ENCODE assay signal across 8 cellular contexts in the genomic region with DNA sequence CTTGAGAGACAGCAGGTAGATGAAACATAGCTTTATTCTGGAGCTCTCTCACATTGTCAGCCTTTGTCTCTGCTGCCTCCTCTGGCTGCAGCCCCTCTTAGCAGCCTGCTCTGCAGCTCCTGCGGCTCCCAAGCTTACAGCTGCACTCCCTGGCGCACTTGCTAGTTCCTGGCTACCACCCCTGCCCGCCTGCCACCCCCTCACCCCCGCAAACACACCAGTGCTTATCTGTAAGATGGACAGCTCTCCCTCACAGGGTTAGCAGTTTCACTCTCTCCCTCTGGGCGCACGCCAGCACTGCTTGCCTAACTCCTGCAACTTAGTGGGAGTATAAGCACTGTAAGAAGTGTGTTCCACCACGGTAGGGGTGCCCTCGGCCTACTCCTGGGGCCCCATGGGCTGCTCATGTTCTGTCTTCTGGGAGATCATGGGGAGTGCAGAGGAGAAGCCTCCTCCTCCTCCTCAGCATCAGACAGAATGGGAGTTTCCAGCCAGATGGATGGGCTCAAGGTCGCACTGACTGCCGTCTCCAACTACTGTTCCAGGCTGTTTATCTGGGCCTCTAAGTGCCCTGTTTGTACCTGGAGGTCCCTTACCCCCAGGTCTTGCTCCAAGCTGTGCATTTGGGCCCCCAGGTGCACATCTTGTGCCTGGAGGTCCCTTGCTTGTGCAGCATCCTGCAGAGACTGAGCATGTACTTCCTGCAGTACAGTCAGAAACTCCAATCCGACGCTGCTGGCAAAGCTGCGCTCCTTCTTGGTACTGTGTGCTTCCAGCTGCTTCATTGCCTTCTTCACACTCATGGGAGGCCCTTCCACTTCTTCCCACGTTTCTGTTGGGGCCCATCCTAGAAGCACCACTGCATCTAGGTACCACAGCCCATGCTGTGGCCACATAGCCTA.
A peak's percentile ranks its signal among the peaks of the same experiment; 100 is the strongest.
DNase-seq lines count a peak whose midpoint lies in the region; ATAC-seq and TF ChIP-seq lines count a peak whose summit lies in the region.

No MANE protein-coding gene starts in this region.

- no peaks in the 10 kb centered on the region for H3K36me3 ChIP-seq in neuronal stem cell (replicated peaks in 1 of 2; ENCODE audit: control insufficient read depth in 2 of 2, insufficient read depth in 2 of 2, low read length in 2 of 2)

- no peak overlapping the region for H3K4ac ChIP-seq in neuronal stem cell (ENCODE audit: low read length)

- intact Hi-C loops in dorsolateral prefrontal cortex (cut with DNase I): no loop called here

- H2BK120ac ChIP-seq in neuronal stem cell (ENCODE audit: low read depth, low read length): no peak overlapping the region

- H2BK5ac ChIP-seq in neuronal stem cell (ENCODE audit: low read length): no peak overlapping the region

- peak overlapping the region; percentile 25 for H2AFZ ChIP-seq in neuronal stem cell (ENCODE audit: low read length)

- H3K79me1 ChIP-seq in neuronal stem cell (ENCODE audit: low read depth, low read length): no peaks in the 10 kb centered on the region

- H3K9me3 ChIP-seq in neuronal stem cell (replicated peaks in 1 of 2; ENCODE audit: control insufficient read depth in 2 of 2, insufficient read depth in 1 of 2, low read depth in 1 of 2, low read length in 2 of 2): no peaks in the 10 kb centered on the region

- H3K4me1 ChIP-seq in neuronal stem cell (ENCODE audit: control insufficient read depth in 2 of 2, insufficient read depth in 1 of 2, low read depth in 1 of 2, low read length in 2 of 2): no peaks in the 10 kb centered on the region

- WGBS in neuronal stem cell (ENCODE audit: extremely low coverage in 2 of 2, insufficient read length in 2 of 2, insufficient replicate concordance in 1 of 2), 2 donors: no CpG with 5 or more reads among the region's 14 CpGs

- H3K4me2 ChIP-seq in neuronal stem cell (ENCODE audit: insufficient read depth, low read length, poor library complexity, severe bottlenecking): no peak overlapping the region

- no peak overlapping the region for H4K8ac ChIP-seq in neuronal stem cell (ENCODE audit: low read depth, low read length)

- H3K23ac ChIP-seq in neuronal stem cell (ENCODE audit: low read depth, low read length, poor library complexity): peak overlapping the region; percentile 43

- DNase-seq in KBM-7 (peak; percentile 60), neuronal stem cell (ENCODE audit: low spot score) (peak; percentile 29), cortex of kidney (lab: John Stamatoyannopoulos, UW) (no peak), NCI-H1048 (lab: John Stamatoyannopoulos, UW) (no peak), dorsolateral prefrontal cortex (no peak)
- DNase-seq in stimulated activated naive CD4-positive, alpha-beta T cell treated with Interleukin-2 at 50 U/mL for 16 hours (lab: John Stamatoyannopoulos, UW): no peak

- peak; percentile 59 for ATAC-seq in GM18858 (IDR thresholded peaks at IDR 0.05; ENCODE audit: unreplicated experiment)
- ATAC-seq in SK-N-SH treated with all-trans-retinoic acid at 6 μM for 48 hours: peak; percentile 79

- H2BK12ac ChIP-seq in neuronal stem cell (ENCODE audit: low read length): no peak overlapping the region

- H3K27ac ChIP-seq in neuronal stem cell (replicated peaks; ENCODE audit: low read length): no peak overlapping the region
- no peak overlapping the region for H3K27ac ChIP-seq in dorsolateral prefrontal cortex

- H3K4me3 ChIP-seq in neuronal stem cell (ENCODE audit: low read length in 2 of 2) (peak overlapping the region in 1 of 2 donors; percentile 45), dorsolateral prefrontal cortex (no peak overlapping the region)

- no peak overlapping the region for H2BK15ac ChIP-seq in neuronal stem cell (ENCODE audit: low read length)

- H3K14ac ChIP-seq in neuronal stem cell (ENCODE audit: low read length): no peak overlapping the region

- TF ChIP-seq CTCF in dorsolateral prefrontal cortex (IDR thresholded peaks at IDR 0.05 in 54 of 56, conservative IDR thresholded peaks at IDR 0.05 in 2 of 56; ENCODE audit: low read depth in 1 of 56, partially characterized antibody in 56 of 56): peak in 1 of 56 donors; percentile 7

- in situ Hi-C loops in KBM-7 (cut with MboI; ENCODE audit: low pct_unique_long_range_greater_than_20kb, low sequenced_read_pairs): no loop called here

- H4K91ac ChIP-seq in neuronal stem cell (ENCODE audit: low read depth, low read length, poor library complexity): no peak overlapping the region

- H3K27me3 ChIP-seq in neuronal stem cell (ENCODE audit: control insufficient read depth in 3 of 3, insufficient read depth in 3 of 3, low read depth in 1 of 3, low read length in 3 of 3): no peaks in the 10 kb centered on the region
- H3K27me3 ChIP-seq in dorsolateral prefrontal cortex: peaks cover 0 to 3% (median 0%) of the 10 kb centered on the region in 45 donors

- H3K9ac ChIP-seq in neuronal stem cell (ENCODE audit: low read depth, low read length, poor library complexity): no peak overlapping the region

- H2AK5ac ChIP-seq in neuronal stem cell (ENCODE audit: low read depth, low read length): no peak overlapping the region

- H3K18ac ChIP-seq in neuronal stem cell (ENCODE audit: low read length): no peak overlapping the region

TF ChIP-seq in SK-N-SH treated with all-trans-retinoic acid at 6 μM for 48 hours, 23 proteins besides CTCF, POLR2A, EP300 and RAD21 (continues in another document):
- TF ChIP-seq PPARA (CRISPR knock-in tag; IDR thresholded peaks at IDR 0.05; ENCODE audit: borderline replicate concordance): no peak
- TF ChIP-seq ARNTL (CRISPR knock-in tag; IDR thresholded peaks at IDR 0.05; ENCODE audit: borderline replicate concordance, low read depth): no peak
- TF ChIP-seq CREB5 (CRISPR knock-in tag; IDR thresholded peaks at IDR 0.05; ENCODE audit: low read depth): no peak
- no peak for TF ChIP-seq CSRNP3 (CRISPR knock-in tag; IDR thresholded peaks at IDR 0.05)
- no peak for TF ChIP-seq GLIS3 (CRISPR knock-in tag; IDR thresholded peaks at IDR 0.05)
- TF ChIP-seq BACH2 (CRISPR knock-in tag; IDR thresholded peaks at IDR 0.05; ENCODE audit: borderline replicate concordance): no peak
- TF ChIP-seq CSDC2 (CRISPR knock-in tag; IDR thresholded peaks at IDR 0.05): no peak
- TF ChIP-seq ZFP30 (CRISPR knock-in tag; IDR thresholded peaks at IDR 0.05): no peak
- no peak for TF ChIP-seq ZNF70 (CRISPR knock-in tag; IDR thresholded peaks at IDR 0.05)
- TF ChIP-seq SNAI2 (CRISPR knock-in tag; IDR thresholded peaks at IDR 0.05): no peak
- no peak for TF ChIP-seq TCF4 (CRISPR knock-in tag; IDR thresholded peaks at IDR 0.05; ENCODE audit: borderline replicate concordance)
- TF ChIP-seq TSHZ2 (CRISPR knock-in tag; IDR thresholded peaks at IDR 0.05): no peak
- TF ChIP-seq ZNF8 (CRISPR knock-in tag; IDR thresholded peaks at IDR 0.05): no peak
- no peak for TF ChIP-seq ZNF565 (CRISPR knock-in tag; conservative IDR thresholded peaks at IDR 0.05; ENCODE audit: low read depth)
- no peak for TF ChIP-seq ZFP3 (CRISPR knock-in tag; IDR thresholded peaks at IDR 0.05)
- no peak for TF ChIP-seq OSR1 (CRISPR knock-in tag; IDR thresholded peaks at IDR 0.05)
- no peak for TF ChIP-seq ISL1 (CRISPR knock-in tag; IDR thresholded peaks at IDR 0.05)
- TF ChIP-seq ESRRG (CRISPR knock-in tag; IDR thresholded peaks at IDR 0.05): no peak

Comparison
In these comparisons a context has a peak if more than half of its experiments do, and no peak if none do; other contexts are left out.
1. DNase-seq: peak in KBM-7 (single experiment) and neuronal stem cell (single experiment); none in cortex of kidney (single experiment), NCI-H1048 (single experiment), stimulated activated naive CD4-positive, alpha-beta T cell treated with Interleukin-2 at 50 U/mL for 16 hours (single experiment) and dorsolateral prefrontal cortex (0 of 10).